ENCODE assay signal across 17 cellular contexts in the genomic region with DNA sequence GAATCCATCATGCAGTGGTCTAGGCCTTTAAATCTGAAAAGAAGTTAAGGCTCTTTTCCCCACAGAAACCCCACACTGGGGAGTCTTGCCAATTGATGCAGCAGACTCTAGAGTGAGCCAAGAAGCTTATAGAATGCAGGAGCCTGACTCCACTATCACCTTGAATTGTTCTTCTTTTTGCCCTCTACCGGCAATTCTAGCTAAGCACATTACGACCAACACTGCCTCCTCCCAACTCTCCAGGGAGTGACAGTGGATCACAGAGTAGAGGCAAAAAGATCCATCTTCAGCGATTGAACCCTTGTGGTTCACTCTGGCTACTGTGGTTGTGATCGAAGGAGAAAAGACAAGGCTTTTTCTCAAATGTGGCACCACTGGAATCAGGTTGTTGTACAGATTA.
DNase-seq lines count a peak whose midpoint lies in the region; ATAC-seq and TF ChIP-seq lines count a peak whose summit lies in the region.
"Had no signal": no experiment of that assay in that cellular context is flagged by ENCODE, and none has a peak within 500 bp of the region (broad histone marks: within the 10 kb centered on the region; RNA-seq: fewer than 3 reads in every experiment).

No MANE protein-coding gene starts in this region.

- no peak overlapping the region for H3K27ac Mint-ChIP-seq in Calu3 (ENCODE audit: unreplicated experiment)
- H3K27ac Mint-ChIP-seq: naive B cell had no signal

- no TSS peak for BruUV-seq in Calu3 (replicated peaks; lab: Mats Ljungman, UMichigan)

- no peaks in the 10 kb centered on the region for H3K27me3 ChIP-seq in kidney epithelial cell (ENCODE audit: control insufficient read depth, insufficient read depth, low read length)
- H3K27me3 ChIP-seq: tibial nerve had no signal

- no peaks in the 10 kb centered on the region for H3K9me3 Mint-ChIP-seq in Calu3 (ENCODE audit: low read depth, unreplicated experiment)

- no peak overlapping the region for H3K4me3 Mint-ChIP-seq in Calu3 (ENCODE audit: low read depth, unreplicated experiment)
- H3K4me3 Mint-ChIP-seq: naive B cell had no signal

- H3K36me3 Mint-ChIP-seq in Calu3 (ENCODE audit: insufficient read depth, unreplicated experiment) = no peaks in the 10 kb centered on the region
- H3K36me3 Mint-ChIP-seq: naive B cell had no signal

- intact Hi-C loops in Calu3 (cut with micrococcal nuclease; ENCODE audit: unreplicated experiment) = no loop called here

- CTCF ChIA-PET in Calu3 (lab: Charles Lee) = interaction anchor here (0.6 to 0.9 kb wide), 3 partner anchors 11 to 204 kb away, joined by 3 to 4 read pairs (median 3); no protein-coding TSS in a partner anchor

- ATAC-seq in HG03432 (IDR thresholded peaks at IDR 0.05; ENCODE audit: unreplicated experiment) (peak; percentile 60), HG03039 (IDR thresholded peaks at IDR 0.05; ENCODE audit: unreplicated experiment) (no peak), HG03439 (IDR thresholded peaks at IDR 0.05; ENCODE audit: unreplicated experiment) (no peak), GM21526 (IDR thresholded peaks at IDR 0.05; ENCODE audit: low FRiP score, unreplicated experiment) (no peak)
- ATAC-seq: right cardiac atrium had no signal

- in situ Hi-C loops in astrocyte of the cerebellum (cut with HindIII; ENCODE audit: low sequenced_read_pairs) = no loop called here

- peaks cover 1% of the 10 kb centered on the region for H3K36me3 ChIP-seq in kidney epithelial cell (ENCODE audit: control insufficient read depth, insufficient read depth, low read length)
- H3K36me3 ChIP-seq: left ventricle myocardium inferior, tibial nerve had no signal

- TF ChIP-seq CTCF in Calu3 (IDR thresholded peaks at IDR 0.05; ENCODE audit: unreplicated experiment) (no peak), astrocyte of the cerebellum (IDR thresholded peaks at IDR 0.05; ENCODE audit: low read depth, low read length, missing control alignments) (peak; percentile 17), kidney epithelial cell (IDR thresholded peaks at IDR 0.05; ENCODE audit: insufficient read depth, low read length, poor library complexity, severe bottlenecking) (peak; percentile 19)

- H3K4me3 ChIP-seq in astrocyte of the cerebellum (ENCODE audit: low read depth, low read length) (no peak overlapping the region), kidney epithelial cell (ENCODE audit: low read depth, low read length) (no peak overlapping the region)
- H3K4me3 ChIP-seq: left ventricle myocardium inferior, tibial nerve had no signal

- DNase-seq in Calu3 (peak; percentile 1), astrocyte of the cerebellum (ENCODE audit: low read depth) (no peak), kidney epithelial cell (ENCODE audit: low read depth) (no peak), NCI-H510A treated with DMSO at 0.1 percent for 48 hours (lab: John Stamatoyannopoulos, UW) (no peak)
- DNase-seq: activated gamma-delta T cell, AML-193, DMS79, left ventricle myocardium inferior, naive B cell, NCI-H1930, right cardiac atrium, Right ventricle myocardium superior had no signal

- peaks cover 23% of the 10 kb centered on the region for H3K27me3 Mint-ChIP-seq in Calu3 (ENCODE audit: unreplicated experiment)

- no peaks in the 10 kb centered on the region for H3K4me1 Mint-ChIP-seq in Calu3 (ENCODE audit: low read depth, unreplicated experiment)
- H3K4me1 Mint-ChIP-seq: naive B cell had no signal
